ENCODE assay signal across 25 cellular contexts in the genomic region with DNA sequence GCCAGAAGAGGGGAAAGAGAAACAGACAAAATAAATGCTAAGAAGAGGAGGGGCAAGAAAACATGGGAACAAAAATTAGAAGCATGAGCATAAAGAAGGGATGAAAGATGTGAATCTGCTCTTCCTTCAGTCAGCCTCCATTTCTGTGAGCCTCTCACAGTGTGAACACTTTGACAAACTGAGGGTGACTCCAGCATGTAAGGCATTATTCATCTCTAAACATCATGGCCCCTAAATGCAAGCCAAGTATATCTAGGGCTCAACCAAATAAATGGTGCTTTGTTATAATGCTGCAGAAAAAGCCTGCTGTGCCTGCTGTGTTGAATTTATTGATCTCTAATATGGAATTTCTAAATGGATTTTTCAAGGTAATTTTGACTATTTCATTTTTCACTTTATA.
"Had no signal": no experiment of that assay in that cellular context is flagged by ENCODE, and none has a peak within 500 bp of the region (broad histone marks: within the 10 kb centered on the region; RNA-seq: fewer than 3 reads in every experiment).

No MANE protein-coding gene starts in this region.

- H3K27me3 Mint-ChIP-seq: activated naive CD8-positive, alpha-beta T cell treated with anti-CD3 and anti-CD28 coated beads, Interleukin-2, amount 10 ng/mL, durations not matched to agents 7 days and 5 days had no signal

- H3K27ac Mint-ChIP-seq: activated B cell treated with CpG ODN at 0.5 μM for 24 hours; activated naive CD4-positive, alpha-beta T cell treated with anti-CD3 and anti-CD28 coated beads for 36 hours; activated naive CD8-positive, alpha-beta T cell treated with anti-CD3 and anti-CD28 coated beads, Interleukin-2, amount 10 ng/mL, durations not matched to agents 7 days and 5 days; activated T-helper 17 cell treated with anti-CD3 and anti-CD28 coated beads, Interleukin-2, amount 50 U/mL, for 72 hours had no signal

- H3K27me3 ChIP-seq: breast epithelium, MG63 had no signal

- H3K4me1 ChIP-seq: breast epithelium had no signal

- H3K36me3 ChIP-seq: breast epithelium, MG63 had no signal

- H3K4me1 Mint-ChIP-seq: activated B cell treated with CpG ODN at 0.5 μM for 24 hours; activated T-helper 17 cell treated with anti-CD3 and anti-CD28 coated beads, Interleukin-2, amount 50 U/mL, for 72 hours had no signal

- H3K36me3 Mint-ChIP-seq: activated naive CD8-positive, alpha-beta T cell treated with anti-CD3 and anti-CD28 coated beads, Interleukin-2, amount 10 ng/mL, durations not matched to agents 7 days and 5 days had no signal

- H3K4me3 ChIP-seq: breast epithelium, MG63, SK-N-MC had no signal

- DNase-seq: activated B cell treated with CpG ODN at 0.5 μM for 24 hours; activated CD4-positive, alpha-beta T cell treated with anti-CD3 and anti-CD28 coated beads for 1 hour; activated CD4-positive, alpha-beta T cell treated with anti-CD3 and anti-CD28 coated beads, Interleukin-2, amount 10 ng/mL, durations not matched to agents 24 days and 14 days; activated CD4-positive, alpha-beta T cell treated with anti-CD3 and anti-CD28 coated beads, Interleukin-2, amount 50 U/mL, for 48 hours; activated gamma-delta T cell; activated naive CD4-positive, alpha-beta T cell treated with anti-CD3 and anti-CD28 coated beads for 36 hours; activated naive CD8-positive, alpha-beta T cell treated with anti-CD3 and anti-CD28 coated beads, Interleukin-2, amount 10 ng/mL, durations not matched to agents 7 days and 5 days; activated T-cell treated with anti-CD3 and anti-CD28 coated beads for 4 hours; activated T-cell treated with anti-CD3 and anti-CD28 coated beads, Interleukin-2, amount 50 U/mL, for 48 hours; aorta; caudate nucleus; MG63; MV-4-11; NCI-H1092 treated with DMSO at 0.1 percent for 48 hours; NCI-H1417 treated with DMSO at 0.1 percent for 48 hours; NCI-H1694; NCI-H2029; NCI-H345; NCI-H510A; NCI-H526 treated with DMSO at 0.1 percent for 48 hours; T-helper 1 cell; T-helper 9 cell had no signal

- H3K27ac ChIP-seq: breast epithelium had no signal

- ATAC-seq: activated T-helper 17 cell treated with anti-CD3 and anti-CD28 coated beads, Interleukin-2, amount 50 U/mL, for 72 hours had no signal

- H3K9me3 ChIP-seq: breast epithelium, MG63 had no signal

- H3K9me3 Mint-ChIP-seq: activated B cell treated with CpG ODN at 0.5 μM for 24 hours; activated CD4-positive, alpha-beta T cell treated with anti-CD3 and anti-CD28 coated beads, Interleukin-2, amount 10 ng/mL, durations not matched to agents 24 days and 14 days; activated naive CD4-positive, alpha-beta T cell treated with anti-CD3 and anti-CD28 coated beads for 36 hours; activated T-helper 17 cell treated with anti-CD3 and anti-CD28 coated beads, Interleukin-2, amount 50 U/mL, for 72 hours had no signal

- H3K4me3 Mint-ChIP-seq: activated B cell treated with CpG ODN at 0.5 μM for 24 hours; activated CD4-positive, alpha-beta T cell treated with anti-CD3 and anti-CD28 coated beads, Interleukin-2, amount 10 ng/mL, durations not matched to agents 24 days and 14 days; activated naive CD4-positive, alpha-beta T cell treated with anti-CD3 and anti-CD28 coated beads for 36 hours; activated naive CD8-positive, alpha-beta T cell treated with anti-CD3 and anti-CD28 coated beads, Interleukin-2, amount 10 ng/mL, durations not matched to agents 7 days and 5 days; activated T-helper 17 cell treated with anti-CD3 and anti-CD28 coated beads, Interleukin-2, amount 50 U/mL, for 72 hours had no signal
